ENCODE assay signal across 1 cellular context in the genomic region with DNA sequence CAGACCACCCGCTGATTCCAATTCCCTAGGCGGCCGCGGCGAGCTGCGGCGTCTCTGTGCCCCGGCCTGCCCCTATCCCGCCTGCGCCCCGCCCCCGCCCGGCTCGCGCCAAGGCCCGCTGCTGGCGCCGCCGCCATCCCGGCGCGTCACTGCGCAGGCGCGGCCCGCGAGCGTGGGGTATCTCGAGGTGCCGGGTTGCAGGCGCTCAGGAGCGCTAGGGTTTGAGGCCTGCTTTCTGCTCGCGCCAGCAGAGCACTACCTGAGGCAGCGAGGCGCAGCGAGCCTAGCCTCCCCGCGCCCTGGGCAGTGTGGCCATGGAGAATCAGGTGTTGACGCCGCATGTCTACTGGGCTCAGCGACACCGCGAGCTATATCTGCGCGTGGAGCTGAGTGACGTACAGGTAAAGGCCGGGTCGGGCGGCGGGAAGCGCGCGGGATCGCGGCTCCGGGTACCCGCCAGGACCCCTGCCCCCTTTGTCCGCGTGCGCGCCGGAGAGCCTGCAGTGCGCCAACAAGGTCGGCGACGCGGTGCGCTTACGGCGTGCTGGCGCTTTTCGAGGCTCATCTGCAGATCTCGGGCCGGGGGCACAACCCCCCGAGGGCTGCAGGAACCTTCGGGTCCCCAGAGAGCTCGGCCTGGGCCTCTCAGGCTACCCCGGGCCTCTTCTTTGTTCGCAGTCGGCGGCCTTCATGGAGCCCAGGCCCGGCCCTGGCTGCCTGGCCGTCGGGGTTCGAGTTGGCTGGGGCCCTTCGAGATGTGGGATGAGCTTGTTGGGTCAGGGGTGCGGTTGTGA.
TF ChIP-seq lines count a peak whose summit lies in the region.

Gene HACD3, plus strand, starts transcription at position 146 of the 794 bp plus-strand sequence. Its CDS starts 169 bp downstream, at position 315.

TF ChIP-seq in HepG2, 621 proteins besides CTCF, POLR2A, EP300 and RAD21 (continued from another document and continues in another):
- TF ChIP-seq, protein P1, sequence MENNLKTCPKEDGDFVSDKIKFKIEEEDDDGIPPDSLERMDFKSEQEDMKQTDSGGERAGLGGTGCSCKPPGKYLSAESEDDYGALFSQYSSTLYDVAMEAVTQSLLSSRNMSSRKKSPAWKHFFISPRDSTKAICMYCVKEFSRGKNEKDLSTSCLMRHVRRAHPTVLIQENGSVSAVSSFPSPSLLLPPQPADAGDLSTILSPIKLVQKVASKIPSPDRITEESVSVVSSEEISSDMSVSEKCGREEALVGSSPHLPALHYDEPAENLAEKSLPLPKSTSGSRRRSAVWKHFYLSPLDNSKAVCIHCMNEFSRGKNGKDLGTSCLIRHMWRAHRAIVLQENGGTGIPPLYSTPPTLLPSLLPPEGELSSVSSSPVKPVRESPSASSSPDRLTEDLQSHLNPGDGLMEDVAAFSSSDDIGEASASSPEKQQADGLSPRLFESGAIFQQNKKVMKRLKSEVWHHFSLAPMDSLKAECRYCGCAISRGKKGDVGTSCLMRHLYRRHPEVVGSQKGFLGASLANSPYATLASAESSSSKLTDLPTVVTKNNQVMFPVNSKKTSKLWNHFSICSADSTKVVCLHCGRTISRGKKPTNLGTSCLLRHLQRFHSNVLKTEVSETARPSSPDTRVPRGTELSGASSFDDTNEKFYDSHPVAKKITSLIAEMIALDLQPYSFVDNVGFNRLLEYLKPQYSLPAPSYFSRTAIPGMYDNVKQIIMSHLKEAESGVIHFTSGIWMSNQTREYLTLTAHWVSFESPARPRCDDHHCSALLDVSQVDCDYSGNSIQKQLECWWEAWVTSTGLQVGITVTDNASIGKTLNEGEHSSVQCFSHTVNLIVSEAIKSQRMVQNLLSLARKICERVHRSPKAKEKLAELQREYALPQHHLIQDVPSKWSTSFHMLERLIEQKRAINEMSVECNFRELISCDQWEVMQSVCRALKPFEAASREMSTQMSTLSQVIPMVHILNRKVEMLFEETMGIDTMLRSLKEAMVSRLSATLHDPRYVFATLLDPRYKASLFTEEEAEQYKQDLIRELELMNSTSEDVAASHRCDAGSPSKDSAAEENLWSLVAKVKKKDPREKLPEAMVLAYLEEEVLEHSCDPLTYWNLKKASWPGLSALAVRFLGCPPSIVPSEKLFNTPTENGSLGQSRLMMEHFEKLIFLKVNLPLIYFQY (CRISPR knock-in tag; IDR thresholded peaks at IDR 0.05; ENCODE audit: borderline replicate concordance) = no peak
- no peak; the same call in 1 of the 2 replicates for TF ChIP-seq CENPT (CRISPR knock-in tag; IDR thresholded peaks at IDR 0.05; ENCODE audit: low read depth)
- 0 out of 2 replicates have a peak, but pooled peaks have one; percentile 74 for TF ChIP-seq ZNF383 (CRISPR knock-in tag; IDR thresholded peaks at IDR 0.05; ENCODE audit: borderline replicate concordance)
- TF ChIP-seq ZNF737 (CRISPR knock-in tag; IDR thresholded peaks at IDR 0.05; ENCODE audit: borderline replicate concordance) = peak; percentile 77; the same call in 1 of the 2 replicates
- TF ChIP-seq EZH2 (conservative IDR thresholded peaks at IDR 0.05; ENCODE audit: low read depth, low read length) = no peak
- no peak for TF ChIP-seq HNF4A (CRISPR knock-in tag; IDR thresholded peaks at IDR 0.05)
- TF ChIP-seq TFAP4 (IDR thresholded peaks at IDR 0.05; ENCODE audit: borderline replicate concordance, low read depth) = no peak
- TF ChIP-seq SIX4 (CRISPR knock-in tag; IDR thresholded peaks at IDR 0.05) = no peak
- TF ChIP-seq MTA1 (CRISPR knock-in tag; IDR thresholded peaks at IDR 0.05; ENCODE audit: borderline replicate concordance) = peak; percentile 81; the same call in 1 of the 2 replicates
- no peak; the same call in 1 of the 2 replicates for TF ChIP-seq SNAPC2 (CRISPR knock-in tag; IDR thresholded peaks at IDR 0.05)
- peak; percentile 6; the same call in 1 of the 2 replicates for TF ChIP-seq PATZ1 (CRISPR knock-in tag; IDR thresholded peaks at IDR 0.05)
- TF ChIP-seq ZBTB38 (CRISPR knock-in tag; IDR thresholded peaks at IDR 0.05) = peak; percentile 88; the same call in 1 of the 2 replicates
- TF ChIP-seq PITX1 (CRISPR knock-in tag; IDR thresholded peaks at IDR 0.05) = peak; percentile 68
- no peak for TF ChIP-seq SRF (IDR thresholded peaks at IDR 0.05; ENCODE audit: low read depth, low read length)
- TF ChIP-seq, protein P2, sequence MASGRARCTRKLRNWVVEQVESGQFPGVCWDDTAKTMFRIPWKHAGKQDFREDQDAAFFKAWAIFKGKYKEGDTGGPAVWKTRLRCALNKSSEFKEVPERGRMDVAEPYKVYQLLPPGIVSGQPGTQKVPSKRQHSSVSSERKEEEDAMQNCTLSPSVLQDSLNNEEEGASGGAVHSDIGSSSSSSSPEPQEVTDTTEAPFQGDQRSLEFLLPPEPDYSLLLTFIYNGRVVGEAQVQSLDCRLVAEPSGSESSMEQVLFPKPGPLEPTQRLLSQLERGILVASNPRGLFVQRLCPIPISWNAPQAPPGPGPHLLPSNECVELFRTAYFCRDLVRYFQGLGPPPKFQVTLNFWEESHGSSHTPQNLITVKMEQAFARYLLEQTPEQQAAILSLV (CRISPR knock-in tag; IDR thresholded peaks at IDR 0.05; ENCODE audit: borderline replicate concordance) = peak; percentile 96
- peak; percentile 72 for TF ChIP-seq GMEB1 (CRISPR knock-in tag; IDR thresholded peaks at IDR 0.05; ENCODE audit: borderline replicate concordance)
- no peak for TF ChIP-seq U2AF2 (IDR thresholded peaks at IDR 0.05; ENCODE audit: low read depth, low read length)
- TF ChIP-seq SOX5 (CRISPR knock-in tag; IDR thresholded peaks at IDR 0.05; ENCODE audit: borderline replicate concordance) = no peak
- TF ChIP-seq THYN1 (CRISPR knock-in tag; IDR thresholded peaks at IDR 0.05; ENCODE audit: borderline replicate concordance, low read depth) = no peak
- peak; percentile 92 for TF ChIP-seq ZBTB7A (CRISPR knock-in tag; IDR thresholded peaks at IDR 0.05)
- TF ChIP-seq STAG1 (CRISPR knock-in tag; IDR thresholded peaks at IDR 0.05) = peak; percentile 6; the same call in 1 of the 2 replicates
- TF ChIP-seq ZIK1 (CRISPR knock-in tag; IDR thresholded peaks at IDR 0.05; ENCODE audit: borderline replicate concordance, low read depth) = peak; percentile 93; the same call in 1 of the 2 replicates
- 0 out of 2 replicates have a peak, but pooled peaks have one; percentile 37 for TF ChIP-seq ZNF124 (CRISPR knock-in tag; IDR thresholded peaks at IDR 0.05)
- peak; percentile 96 for TF ChIP-seq ZNF605 (CRISPR knock-in tag; IDR thresholded peaks at IDR 0.05)
- TF ChIP-seq TIGD3 (CRISPR knock-in tag; IDR thresholded peaks at IDR 0.05; ENCODE audit: borderline replicate concordance) = no peak; the same call in 1 of the 2 replicates
- peak; percentile 84 for TF ChIP-seq ZNF276 (CRISPR knock-in tag; IDR thresholded peaks at IDR 0.05; ENCODE audit: low read depth)
- TF ChIP-seq, protein P3, sequence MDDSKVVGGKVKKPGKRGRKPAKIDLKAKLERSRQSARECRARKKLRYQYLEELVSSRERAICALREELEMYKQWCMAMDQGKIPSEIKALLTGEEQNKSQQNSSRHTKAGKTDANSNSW (CRISPR knock-in tag; IDR thresholded peaks at IDR 0.05; ENCODE audit: borderline replicate concordance) = 0 out of 2 replicates have a peak, but pooled peaks have one; percentile 48
- TF ChIP-seq RCOR2 (CRISPR knock-in tag; IDR thresholded peaks at IDR 0.05) = no peak
- peak; percentile 80; the same call in 1 of the 2 replicates for TF ChIP-seq ZNF558 (CRISPR knock-in tag; IDR thresholded peaks at IDR 0.05; ENCODE audit: borderline replicate concordance)
- TF ChIP-seq ESRRA (CRISPR knock-in tag; IDR thresholded peaks at IDR 0.05; ENCODE audit: low read depth) = peak; percentile 57; the same call in 1 of the 2 replicates
- 0 out of 2 replicates have a peak, but pooled peaks have one; percentile 29 for TF ChIP-seq JUND (CRISPR knock-in tag; IDR thresholded peaks at IDR 0.05)
- TF ChIP-seq SSRP1 (CRISPR knock-in tag; IDR thresholded peaks at IDR 0.05) = no peak
- TF ChIP-seq MXI1 (IDR thresholded peaks at IDR 0.05; ENCODE audit: borderline replicate concordance, low read depth, low read length) = peak; percentile 57; the same call in 1 of the 3 replicates
- TF ChIP-seq ZBTB1 (CRISPR knock-in tag; IDR thresholded peaks at IDR 0.05; ENCODE audit: borderline replicate concordance) = no peak
- 0 out of 2 replicates have a peak, but pooled peaks have one; percentile 52 for TF ChIP-seq WIZ (CRISPR knock-in tag; IDR thresholded peaks at IDR 0.05)
- no peak for TF ChIP-seq CENPX (CRISPR knock-in tag; IDR thresholded peaks at IDR 0.05)
- TF ChIP-seq ZNF264 (CRISPR knock-in tag; IDR thresholded peaks at IDR 0.05) = peak; percentile 59; the same call in 1 of the 2 replicates
- TF ChIP-seq ZNF292 (CRISPR knock-in tag; IDR thresholded peaks at IDR 0.05; ENCODE audit: borderline replicate concordance, low read depth) = no peak
- TF ChIP-seq MED1 (CRISPR knock-in tag; IDR thresholded peaks at IDR 0.05) = peak; percentile 75
- 0 out of 2 replicates have a peak, but pooled peaks have one; percentile 52 for TF ChIP-seq KLF12 (CRISPR knock-in tag; IDR thresholded peaks at IDR 0.05; ENCODE audit: borderline replicate concordance)
- TF ChIP-seq MAFK (conservative IDR thresholded peaks at IDR 0.05 in 1 of 2, IDR thresholded peaks at IDR 0.05 in 1 of 2; ENCODE audit: low read length in 2 of 2) = no peak
- peak; percentile 93; the same call in 1 of the 2 replicates for TF ChIP-seq MXD1 (CRISPR knock-in tag; IDR thresholded peaks at IDR 0.05)
- TF ChIP-seq ASH2L (IDR thresholded peaks at IDR 0.05; ENCODE audit: insufficient read length, low read depth, low read length) = peak; percentile 81
- peak; percentile 33; the same call in 1 of the 2 replicates for TF ChIP-seq NR1H2 (CRISPR knock-in tag; IDR thresholded peaks at IDR 0.05; ENCODE audit: borderline replicate concordance, low read depth)
- peak; percentile 12 for TF ChIP-seq HNRNPK (IDR thresholded peaks at IDR 0.05; ENCODE audit: low read depth, low read length, poor library complexity, severe bottlenecking)
- TF ChIP-seq U2AF1 (optimal IDR thresholded peaks at IDR 0.05; ENCODE audit: low read depth, low read length) = no peak
- TF ChIP-seq ZNF17 (CRISPR knock-in tag; IDR thresholded peaks at IDR 0.05) = no peak
